In genomic region chr2:63790913-63791312, GRCh38 we compare ENCODE assay signal across 12 cellular contexts. TPM values are rescaled to one million over a fixed set of nuclear protein-coding genes. Genes with fewer than 3 reads are reported as not detected.
DNase-seq lines count a peak whose midpoint lies in the region; ATAC-seq and TF ChIP-seq lines count a peak whose summit lies in the region.
"Had no signal": no experiment of that assay in that cellular context is flagged by ENCODE, and none has a peak within 500 bp of the region (broad histone marks: within the 10 kb centered on the region; RNA-seq: fewer than 3 reads in every experiment).

No MANE protein-coding gene starts in this region.

- H3K4me3 ChIP-seq in PC-3 (ENCODE audit: low read length) (no peak overlapping the region), fibroblast of lung (replicated peaks in 1 of 4; ENCODE audit: control extremely low read depth in 1 of 4, insufficient read depth in 1 of 4, low read depth in 3 of 4, low read length in 4 of 4) (no peak overlapping the region), Peyer's patch (no peak overlapping the region)
- H3K4me3 ChIP-seq: testis had no signal

- H3K79me2 ChIP-seq in PC-3 (ENCODE audit: low read length) (no peaks in the 10 kb centered on the region), fibroblast of lung (ENCODE audit: control insufficient read depth, insufficient read depth, low read length) (no peaks in the 10 kb centered on the region)

- no TSS peak for BruUV-seq in PC-3 (replicated peaks; lab: Mats Ljungman, UMichigan)

- H3K4me1 ChIP-seq in PC-3 (ENCODE audit: insufficient read depth, low read length) = peaks cover 22% of the 10 kb centered on the region
- peaks cover 24% of the 10 kb centered on the region for H3K4me1 ChIP-seq in fibroblast of lung (ENCODE audit: control insufficient read depth, extremely low read depth, insufficient read depth, low read length)
- H3K4me1 ChIP-seq in Peyer's patch = no peaks in the 10 kb centered on the region
- H3K4me1 ChIP-seq: testis had no signal

- no peaks in the 10 kb centered on the region for H3K27me3 ChIP-seq in PC-3 (ENCODE audit: low read length)
- no peaks in the 10 kb centered on the region for H3K27me3 ChIP-seq in fibroblast of lung (ENCODE audit: control insufficient read depth, insufficient read depth, low read length)
- no peaks in the 10 kb centered on the region for H3K27me3 ChIP-seq in Peyer's patch
- H3K27me3 ChIP-seq: testis had no signal

- H3K4me2 ChIP-seq in PC-3 (ENCODE audit: low read length) = peak overlapping the region; percentile 14
- peak overlapping the region; percentile 42 for H3K4me2 ChIP-seq in fibroblast of lung (ENCODE audit: extremely low read depth, insufficient read depth, low read length)

- no peaks in the 10 kb centered on the region for H3F3A ChIP-seq in PC-3 (ENCODE audit: low read length, unreplicated experiment)

- H4K20me1 ChIP-seq in PC-3 (ENCODE audit: low read length) (no peaks in the 10 kb centered on the region), fibroblast of lung (ENCODE audit: control insufficient read depth, extremely low read depth, insufficient read depth, low read length) (no peaks in the 10 kb centered on the region)

- peak; percentile 82 for ATAC-seq in PC-3
- ATAC-seq in omental fat pad (ENCODE audit: low FRiP score) = peak; percentile 85
- ATAC-seq: activated CD4-positive, alpha-beta T cell treated with anti-CD3 and anti-CD28 coated beads for 36 hours; activated naive CD4-positive, alpha-beta T cell treated with anti-CD3 and anti-CD28 coated beads, Interleukin-2, amount 50 U/mL, for 72 hours had no signal

- no peak overlapping the region for H2AFZ ChIP-seq in PC-3 (ENCODE audit: low read length)
- no peak overlapping the region for H2AFZ ChIP-seq in fibroblast of lung (ENCODE audit: low read length)

- TF ChIP-seq CTCF in PC-3 (conservative IDR thresholded peaks at IDR 0.05; ENCODE audit: low read depth, low read length) (no peak), fibroblast of lung (conservative IDR thresholded peaks at IDR 0.05 in 1 of 2, IDR thresholded peaks at IDR 0.05 in 1 of 2; ENCODE audit: low read depth in 1 of 2, low read length in 2 of 2) (no peak), omental fat pad (IDR thresholded peaks at IDR 0.05) (no peak), Peyer's patch (IDR thresholded peaks at IDR 0.05) (no peak)

- CTCF ChIA-PET in PC-3 (lab: Charles Lee) = no interaction called here

- DNase-seq in COLO829 (ENCODE audit: low spot score) = peak; percentile 23
- peak; percentile 77 for DNase-seq in PC-3
- DNase-seq in fibroblast of lung (ENCODE audit: low read depth in 2 of 2) = peak; percentile 92 to 93
- DNase-seq in omental fat pad (ENCODE audit: low spot score) = no peak
- no peak for DNase-seq in Peyer's patch
- DNase-seq in NCI-H1417 (lab: John Stamatoyannopoulos, UW) = no peak
- no peak for DNase-seq in NAMALWA (ENCODE audit: low spot score)
- no peak for DNase-seq in DMS114 treated with DMSO at 0.1 percent for 48 hours (lab: John Stamatoyannopoulos, UW; ENCODE audit: unreplicated experiment)
- DNase-seq: activated CD4-positive, alpha-beta T cell treated with anti-CD3 and anti-CD28 coated beads for 36 hours; NCI-H1930; testis had no signal

- no peak for TF ChIP-seq POLR2A in Peyer's patch (IDR thresholded peaks at IDR 0.05)

- no peaks in the 10 kb centered on the region for H3K9me2 ChIP-seq in PC-3 (replicated peaks; ENCODE audit: low read length)

- H3K36me3 ChIP-seq in PC-3 (ENCODE audit: low read depth, low read length) (no peaks in the 10 kb centered on the region), fibroblast of lung (ENCODE audit: control insufficient read depth, insufficient read depth, low read length) (no peaks in the 10 kb centered on the region), Peyer's patch (no peaks in the 10 kb centered on the region)

- no peak overlapping the region for H3K9ac ChIP-seq in PC-3 (ENCODE audit: low read length)
- no peak overlapping the region for H3K9ac ChIP-seq in fibroblast of lung (ENCODE audit: insufficient read depth, low read length)

- H3K9me3 ChIP-seq in PC-3 (ENCODE audit: low read length) (no peaks in the 10 kb centered on the region), fibroblast of lung (ENCODE audit: control insufficient read depth, insufficient read depth, low read depth, low read length) (no peaks in the 10 kb centered on the region), Peyer's patch (no peaks in the 10 kb centered on the region)
- H3K9me3 ChIP-seq: testis had no signal

- POLR2A ChIA-PET in PC-3 (lab: Charles Lee; ENCODE audit: unreplicated experiment) = no interaction called here

- no peak overlapping the region for H3K27ac ChIP-seq in PC-3 (ENCODE audit: low read length)
- H3K27ac ChIP-seq in fibroblast of lung (ENCODE audit: insufficient read depth, low read length) = peak overlapping the region; percentile 72
- no peak overlapping the region for H3K27ac ChIP-seq in Peyer's patch
- H3K27ac ChIP-seq: testis had no signal

- intact Hi-C loops in PC-3 (cut with micrococcal nuclease) = no loop called here

RNA-seq across cellular contexts. Expression of gene UGP2, which starts 50.8 kb away (rescaled TPM):
- total RNA-seq in PC-3 (2014; rRNA removed) (48.4 and 55.8 TPM in 2 replicates), fibroblast of lung (77.8 and 81.2 TPM in 2 replicates), omental fat pad (100 to 1,000 TPM; 107 to 361 (median 319) TPM), Peyer's patch (100 to 1,000 TPM in 2 of 4 donors, 10 to 100 TPM in 2; 85.4 to 125 (median 106) TPM)
- 120 and 180 TPM in 2 replicates for polyA plus RNA-seq in fibroblast of lung
- polyA plus RNA-seq in fibroblast of lung (2012) = 111 and 148 TPM in 2 replicates
- polyA minus RNA-seq in fibroblast of lung (ENCODE audit: low replicate concordance) = 0.94 and 3.5 TPM in 2 replicates

Comparison
In these comparisons a context has a peak if more than half of its experiments do, and no peak if none do; other contexts are left out.
1. DNase-seq: peak in COLO829 (single experiment), PC-3 (single experiment) and fibroblast of lung (2 of 2); none in omental fat pad (single experiment), Peyer's patch (0 of 3), NCI-H1417 (0 of 3), NAMALWA (single experiment) and DMS114 treated with DMSO at 0.1 percent for 48 hours (single experiment).